In the genomic region with DNA sequence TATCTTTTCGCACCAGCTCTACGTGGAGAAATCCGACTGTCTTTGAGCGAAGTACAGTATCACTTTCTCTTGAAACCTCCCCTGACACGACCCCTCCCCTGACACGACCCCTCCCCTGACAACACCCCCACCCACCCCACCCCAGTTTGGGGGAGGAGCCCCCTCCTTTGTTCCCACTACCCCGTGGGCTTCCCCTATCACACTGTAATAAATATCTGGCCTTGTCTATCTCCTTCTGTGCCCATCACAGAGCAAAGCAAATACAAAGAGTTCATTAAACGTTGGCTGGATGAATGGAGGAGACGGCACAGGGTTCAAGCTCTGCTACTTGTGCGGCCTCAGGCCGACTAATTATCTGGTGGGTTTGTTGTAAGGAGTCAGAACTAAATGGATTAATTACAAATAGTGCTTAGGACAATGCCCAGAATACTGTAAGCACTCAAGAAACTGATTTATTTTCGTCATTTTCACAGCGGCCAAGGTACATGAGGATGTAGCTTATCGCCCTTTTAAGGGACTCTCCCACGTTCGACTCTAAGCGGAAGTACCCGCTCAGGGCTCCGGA, we compare ENCODE assay signal across 8 cellular contexts. TPM values are rescaled to one million over a fixed set of nuclear protein-coding genes. Genes with fewer than 3 reads are reported as not detected.
DNase-seq lines count a peak whose midpoint lies in the region; ATAC-seq, FAIRE-seq and TF ChIP-seq lines count a peak whose summit lies in the region.

No MANE protein-coding gene starts in this region.

- BruUV-seq in PC-9 (replicated peaks; lab: Mats Ljungman, UMichigan) (TSS peak; percentile 84), endothelial cell of umbilical vein (replicated peaks; lab: Mats Ljungman, UMichigan) (TSS peak; percentile 89)

- peaks cover 43% of the 10 kb centered on the region for H3K4me1 ChIP-seq in PC-9 (replicated peaks; ENCODE audit: insufficient read depth)
- H3K4me1 ChIP-seq in endothelial cell of umbilical vein (ENCODE audit: control insufficient read depth, extremely low read depth, insufficient read depth, low read length), result peaks cover 19% of the 10 kb centered on the region
- H3K4me1 ChIP-seq in neutrophil (ENCODE audit: control insufficient read depth in 1 of 2, insufficient read depth in 1 of 2, low read depth in 1 of 2, low read length in 1 of 2), result peaks cover 39 to 47% of the 10 kb centered on the region in 2 experiments

- H3K36me3 ChIP-seq in PC-9 (ENCODE audit: low read depth) (0 out of 2 replicates have a peak, but pooled peaks cover 3% of the 10 kb centered on the region), endothelial cell of umbilical vein (ENCODE audit: control insufficient read depth in 2 of 2, extremely low read depth in 1 of 2, insufficient read depth in 2 of 2, low read length in 2 of 2) (no peaks in the 10 kb centered on the region), neutrophil (no peaks in the 10 kb centered on the region)

- peak overlapping the region; percentile 100 for H3K4me2 ChIP-seq in PC-9
- peak overlapping the region; percentile 92 for H3K4me2 ChIP-seq in endothelial cell of umbilical vein (ENCODE audit: insufficient read depth, low read length)

- TF ChIP-seq POLR2A in endothelial cell of umbilical vein (IDR thresholded peaks at IDR 0.05; ENCODE audit: low read depth, low read length), result peak; percentile 33

- peak overlapping the region; percentile 99 for H3K27ac ChIP-seq in PC-9
- H3K27ac ChIP-seq in endothelial cell of umbilical vein (ENCODE audit: insufficient read depth, low read depth, low read length), result peak overlapping the region; percentile 79
- H3K27ac ChIP-seq in neutrophil, result peak overlapping the region; percentile 98

- no peaks in the 10 kb centered on the region for H3K9me1 ChIP-seq in endothelial cell of umbilical vein (replicated peaks; ENCODE audit: control insufficient read depth, extremely low read depth, insufficient read depth, low read length)

- DNase-seq in NCI-H2171 (lab: John Stamatoyannopoulos, UW) (peak; percentile 53), NCI-H2171 treated with DMSO at 0.1 percent for 48 hours (lab: John Stamatoyannopoulos, UW) (no peak), PC-9 (peak in 1 of 2 experiments; percentile 20), endothelial cell of umbilical vein (ENCODE audit: low read depth, low spot score) (no peak), GM10248 (ENCODE audit: extremely low spot score) (no peak)

- peak overlapping the region; percentile 55 for H3K9ac ChIP-seq in endothelial cell of umbilical vein (replicated peaks; ENCODE audit: extremely low read depth, insufficient read depth, low read length)

- no peaks in the 10 kb centered on the region for H3K9me3 ChIP-seq in PC-9 (ENCODE audit: insufficient read depth, low read depth)
- no peaks in the 10 kb centered on the region for H3K9me3 ChIP-seq in endothelial cell of umbilical vein (replicated peaks; ENCODE audit: control insufficient read depth, insufficient read depth, low read length)
- no peaks in the 10 kb centered on the region for H3K9me3 ChIP-seq in neutrophil

- dilution Hi-C loops in endothelial cell of umbilical vein (cut with MboI; ENCODE audit: extremely low pct_ligation_motif_present, low sequenced_read_pairs), result no loop called here

- no peaks in the 10 kb centered on the region for H3K27me3 ChIP-seq in PC-9 (ENCODE audit: insufficient read depth, low read depth)
- H3K27me3 ChIP-seq in endothelial cell of umbilical vein (ENCODE audit: control insufficient read depth in 2 of 2, insufficient read depth in 2 of 2, low read length in 2 of 2), result peaks cover 0 to 7% of the 10 kb centered on the region in 2 experiments
- peaks cover 24% of the 10 kb centered on the region for H3K27me3 ChIP-seq in neutrophil

- ATAC-seq in GM21737 (IDR thresholded peaks at IDR 0.05; ENCODE audit: unreplicated experiment) (no peak), HG03097 (IDR thresholded peaks at IDR 0.05; ENCODE audit: low FRiP score, unreplicated experiment) (no peak)

- TF ChIP-seq CTCF in PC-9 (conservative IDR thresholded peaks at IDR 0.05) (no peak), endothelial cell of umbilical vein (IDR thresholded peaks at IDR 0.05; ENCODE audit: extremely low read depth in 1 of 2, insufficient read depth in 1 of 2, low read depth in 1 of 2, low read length in 2 of 2) (no peak), neutrophil (IDR thresholded peaks at IDR 0.05) (no peak), GM10248 (IDR thresholded peaks at IDR 0.05; ENCODE audit: control extremely low read depth, extremely low read depth, low read depth, missing control alignments) (no peak)

- intact Hi-C loops in PC-9 (cut with micrococcal nuclease; ENCODE audit: unreplicated experiment) (loop anchor here (1.0 to 10.0 kb wide), 7 partner anchors 31 to 357 kb away; partner anchors contain the start of genes EIF3L, GCAT and SH3BP1), endothelial cell of umbilical vein (cut with micrococcal nuclease) (loop anchor here (1.0 to 5.0 kb wide), 6 partner anchors 25 to 139 kb away; partner anchors contain the start of gene NOL12)

- H3K9me2 ChIP-seq in PC-9 (ENCODE audit: insufficient read depth), result no peaks in the 10 kb centered on the region

- H2AFZ ChIP-seq in PC-9 (peak overlapping the region; percentile 94), endothelial cell of umbilical vein (ENCODE audit: low read depth, low read length) (peak overlapping the region; percentile 49)

- H4K20me1 ChIP-seq in PC-9 (ENCODE audit: insufficient read depth) (peaks cover 9% of the 10 kb centered on the region), endothelial cell of umbilical vein (replicated peaks; ENCODE audit: control insufficient read depth, extremely low read depth, insufficient read depth, low read length) (no peaks in the 10 kb centered on the region)

- peaks cover 21% of the 10 kb centered on the region for H3F3A ChIP-seq in PC-9 (ENCODE audit: insufficient read depth, low read depth)

- CTCF ChIA-PET in PC-9 (lab: Charles Lee), result interaction anchor here (0.5 to 2.1 kb wide), 10 partner anchors 9 to 346 kb away, joined by 3 to 15 read pairs (median 3); partner anchors contain the start of genes C22orf23, CDC42EP1 and POLR2F
- CTCF ChIA-PET in endothelial cell of umbilical vein (lab: Charles Lee), result interaction anchor here (0.6 to 5.7 kb wide), 21 partner anchors 11 to 347 kb away, joined by 3 to 92 read pairs (median 6); no protein-coding TSS in a partner anchor
- CTCF ChIA-PET in GM10248 (lab: Yijun Ruan, JAX), result interaction anchor here (1.0 to 12.9 kb wide), 22 partner anchors 8 to 302 kb away, joined by 3 to 190 read pairs (median 7); partner anchors contain the start of gene NOL12

- POLR2A ChIA-PET in PC-9 (lab: Charles Lee; ENCODE audit: unreplicated experiment) (interaction anchor here (0.6 to 1.0 kb wide), 10 partner anchors 15 to 449 kb away, joined by 3 to 47 read pairs (median 8); partner anchors contain the start of genes LGALS1 and PICK1), endothelial cell of umbilical vein (lab: Charles Lee) (interaction anchor here (0.5 to 1.0 kb wide), 4 partner anchors 15 to 197 kb away, joined by 3 to 10 read pairs (median 3); a partner anchor contains a TSS), GM10248 (lab: Yijun Ruan, JAX) (interaction anchor here (0.6 to 1.7 kb wide), 8 partner anchors 16 to 73 kb away, joined by 3 to 10 read pairs (median 5); partner anchors contain the start of genes LGALS1 and PDXP)

- FAIRE-seq in endothelial cell of umbilical vein (lab: Jason Lieb, UNC), result no peak

- H3K79me2 ChIP-seq in PC-9 (ENCODE audit: low read depth) (peaks cover 32% of the 10 kb centered on the region), endothelial cell of umbilical vein (ENCODE audit: control insufficient read depth, insufficient read depth, low read length) (peaks cover 26% of the 10 kb centered on the region)

- H3K4me3 ChIP-seq in PC-9 (peak overlapping the region; percentile 60), endothelial cell of umbilical vein (replicated peaks in 1 of 3; ENCODE audit: insufficient read depth in 1 of 3, low read depth in 1 of 3, low read length in 3 of 3) (peak overlapping the region in 2 of 3 experiments; percentile 17 to 83), neutrophil (ENCODE audit: low read depth in 1 of 2, low read length in 1 of 2) (peak overlapping the region; percentile 82)

RNA-seq across cellular contexts. Expression of gene GGA1, which starts 0.6 kb away (rescaled TPM):
- total RNA-seq in PC-9 (2021), result 99.2 and 102 TPM in 2 replicates
- 55.9 and 67.5 TPM in 2 replicates for total RNA-seq in endothelial cell of umbilical vein
- 54.1 and 75.6 TPM in 2 replicates for polyA plus RNA-seq in endothelial cell of umbilical vein
- polyA plus RNA-seq in endothelial cell of umbilical vein (2011; cell fraction: cytosol; rRNA removed), result 21.0 and 32.6 TPM in 2 replicates
- polyA plus RNA-seq in endothelial cell of umbilical vein (2011; cell fraction: nucleus; rRNA removed), result 228 and 233 TPM in 2 replicates
- 33.6 and 34.6 TPM in 2 replicates for polyA plus RNA-seq in endothelial cell of umbilical vein (2012)
- polyA minus RNA-seq in endothelial cell of umbilical vein, result 40.4 and 48.0 TPM in 2 replicates
- polyA minus RNA-seq in endothelial cell of umbilical vein (2011; cell fraction: cytosol; rRNA and poly(A)+ RNA removed), result 13.4 TPM
- 47.3 and 65.5 TPM in 2 replicates for polyA minus RNA-seq in endothelial cell of umbilical vein (2011; cell fraction: nucleus; rRNA and poly(A)+ RNA removed)

RNA-seq across cellular contexts. Expression of gene LGALS2, which starts 28.1 kb away (rescaled TPM):
- total RNA-seq in PC-9 (2021) (not detected in 2 replicates), endothelial cell of umbilical vein (not detected in 2 replicates)
- not detected in 2 replicates for polyA plus RNA-seq in endothelial cell of umbilical vein
- polyA plus RNA-seq in endothelial cell of umbilical vein (2011; cell fraction: cytosol; rRNA removed), result not detected in 2 replicates
- not detected in 2 replicates for polyA plus RNA-seq in endothelial cell of umbilical vein (2011; cell fraction: nucleus; rRNA removed)
- not detected in 2 replicates for polyA plus RNA-seq in endothelial cell of umbilical vein (2012)
- polyA minus RNA-seq in endothelial cell of umbilical vein, result not detected in 2 replicates
- polyA minus RNA-seq in endothelial cell of umbilical vein (2011; cell fraction: cytosol; rRNA and poly(A)+ RNA removed), result not detected
- polyA minus RNA-seq in endothelial cell of umbilical vein (2011; cell fraction: nucleus; rRNA and poly(A)+ RNA removed), result not detected in 2 replicates

RNA-seq across cellular contexts. Expression of gene SH3BP1, which starts 31.5 kb away (rescaled TPM):
- total RNA-seq in PC-9 (2021) (52.1 and 60.5 TPM in 2 replicates), endothelial cell of umbilical vein (2.8 and 4.3 TPM in 2 replicates)
- 2.3 and 4.2 TPM in 2 replicates for polyA plus RNA-seq in endothelial cell of umbilical vein
- polyA plus RNA-seq in endothelial cell of umbilical vein (2011; cell fraction: cytosol; rRNA removed), result 4.8 and 5.9 TPM in 2 replicates
- polyA plus RNA-seq in endothelial cell of umbilical vein (2011; cell fraction: nucleus; rRNA removed), result 7.6 and 9.2 TPM in 2 replicates
- 9.5 and 10.4 TPM in 2 replicates for polyA plus RNA-seq in endothelial cell of umbilical vein (2012)
- polyA minus RNA-seq in endothelial cell of umbilical vein, result 5.3 and 7.2 TPM in 2 replicates
- not detected for polyA minus RNA-seq in endothelial cell of umbilical vein (2011; cell fraction: cytosol; rRNA and poly(A)+ RNA removed)
- 1.5 and 3.1 TPM in 2 replicates for polyA minus RNA-seq in endothelial cell of umbilical vein (2011; cell fraction: nucleus; rRNA and poly(A)+ RNA removed)

RNA-seq across cellular contexts. Expression of gene CDC42EP1, which starts 47.7 kb away (rescaled TPM):
- total RNA-seq in PC-9 (2021) (94.0 and 110 TPM in 2 replicates), endothelial cell of umbilical vein (141 and 146 TPM in 2 replicates)
- 82.2 and 100 TPM in 2 replicates for polyA plus RNA-seq in endothelial cell of umbilical vein
- polyA plus RNA-seq in endothelial cell of umbilical vein (2011; cell fraction: cytosol; rRNA removed), result 34.6 and 54.8 TPM in 2 replicates
- 26.2 and 27.8 TPM in 2 replicates for polyA plus RNA-seq in endothelial cell of umbilical vein (2011; cell fraction: nucleus; rRNA removed)
- polyA plus RNA-seq in endothelial cell of umbilical vein (2012), result 55.5 and 78.4 TPM in 2 replicates
- 16.9 and 24.9 TPM in 2 replicates for polyA minus RNA-seq in endothelial cell of umbilical vein
- polyA minus RNA-seq in endothelial cell of umbilical vein (2011; cell fraction: cytosol; rRNA and poly(A)+ RNA removed), result 33.0 TPM
- 13.5 and 26.4 TPM in 2 replicates for polyA minus RNA-seq in endothelial cell of umbilical vein (2011; cell fraction: nucleus; rRNA and poly(A)+ RNA removed)

RNA-seq across cellular contexts. Expression of gene PDXP, which starts 50.5 kb away (rescaled TPM):
- total RNA-seq in PC-9 (2021), result 10.9 and 13.5 TPM in 2 replicates
- 14.8 and 18.0 TPM in 2 replicates for total RNA-seq in endothelial cell of umbilical vein
- 20.0 and 22.6 TPM in 2 replicates for polyA plus RNA-seq in endothelial cell of umbilical vein
- polyA plus RNA-seq in endothelial cell of umbilical vein (2011; cell fraction: cytosol; rRNA removed), result 17.7 and 18.2 TPM in 2 replicates
- polyA plus RNA-seq in endothelial cell of umbilical vein (2011; cell fraction: nucleus; rRNA removed), result 6.1 and 6.5 TPM in 2 replicates
- polyA plus RNA-seq in endothelial cell of umbilical vein (2012), result 10.5 and 13.7 TPM in 2 replicates
- polyA minus RNA-seq in endothelial cell of umbilical vein, result 9.2 and 10.3 TPM in 2 replicates
- 29.8 TPM for polyA minus RNA-seq in endothelial cell of umbilical vein (2011; cell fraction: cytosol; rRNA and poly(A)+ RNA removed)
- 2.7 and 4.6 TPM in 2 replicates for polyA minus RNA-seq in endothelial cell of umbilical vein (2011; cell fraction: nucleus; rRNA and poly(A)+ RNA removed)

Comparison
In these comparisons a context has a peak if more than half of its experiments do, and no peak if none do; other contexts are left out.
1. RNA of gene SH3BP1, which starts 31.5 kb away (total RNA-seq): 52.1 to 60.5 TPM in PC-9; 2.8 to 4.3 TPM in endothelial cell of umbilical vein; every median in the first group is over 10 times any median in the second.
2. Peak in every context shown above with its lines, with median percentiles within 50 percentile points of each other: H3K27ac ChIP-seq and H3K4me3 ChIP-seq.